7 cellular contexts compared by ENCODE assay signal in genomic region chr11:120937501-120937900, GRCh38.
"Had no signal": no experiment of that assay in that cellular context is flagged by ENCODE, and none has a peak within 500 bp of the region (broad histone marks: within the 10 kb centered on the region; RNA-seq: fewer than 3 reads in every experiment).

No MANE protein-coding gene starts in this region.

- FAIRE-seq: H54, HepG2 had no signal

- H3K27ac ChIP-seq: GM23248, HL-60 had no signal

- H3K4me3 ChIP-seq: GM23248 had no signal

- DNase-seq: GM23248, GOT3, H9, HCEC 1CT had no signal

- H2AFZ ChIP-seq: GM23248 had no signal

- ATAC-seq: HepG2 had no signal

- H3K9ac ChIP-seq: GM23248 had no signal
